1 cellular context compared by ENCODE assay signal in the genomic region with DNA sequence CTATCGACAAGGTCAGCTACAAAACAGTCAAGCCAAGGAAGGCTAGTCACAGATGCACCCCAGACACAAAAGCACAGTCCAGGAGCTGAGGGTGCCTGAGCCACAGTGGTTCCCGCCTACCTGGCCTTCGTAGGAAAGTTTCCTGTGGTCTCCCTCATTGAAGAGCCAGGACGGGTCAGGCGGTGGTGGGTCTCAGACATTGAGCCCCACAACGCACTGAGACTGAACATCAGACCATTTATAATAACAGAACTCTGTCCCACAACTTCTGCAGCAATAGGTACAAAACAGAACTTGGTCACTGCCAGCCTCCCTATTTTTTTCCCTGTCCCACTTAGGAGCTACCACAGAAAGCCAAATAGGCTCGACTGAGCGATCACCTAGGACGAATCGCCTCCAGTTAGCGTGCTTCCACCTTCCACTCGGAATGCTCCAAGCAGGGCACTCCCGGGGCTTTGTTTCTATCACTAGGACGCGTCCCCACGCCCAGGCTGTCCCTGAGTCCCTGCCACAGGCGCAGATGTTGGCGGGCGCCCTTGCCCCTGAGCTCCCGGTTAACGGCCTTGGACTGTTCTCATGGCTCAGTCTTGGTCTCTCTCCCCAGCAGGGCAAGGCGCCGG.
A peak's percentile ranks its signal among the peaks of the same experiment; 100 is the strongest.
TF ChIP-seq lines count a peak whose summit lies in the region.

No MANE protein-coding gene starts in this region.

TF ChIP-seq in HEK293, 187 proteins besides CTCF, POLR2A, EP300 and RAD21 (continued from another document):
- TF ChIP-seq, protein P1, sequence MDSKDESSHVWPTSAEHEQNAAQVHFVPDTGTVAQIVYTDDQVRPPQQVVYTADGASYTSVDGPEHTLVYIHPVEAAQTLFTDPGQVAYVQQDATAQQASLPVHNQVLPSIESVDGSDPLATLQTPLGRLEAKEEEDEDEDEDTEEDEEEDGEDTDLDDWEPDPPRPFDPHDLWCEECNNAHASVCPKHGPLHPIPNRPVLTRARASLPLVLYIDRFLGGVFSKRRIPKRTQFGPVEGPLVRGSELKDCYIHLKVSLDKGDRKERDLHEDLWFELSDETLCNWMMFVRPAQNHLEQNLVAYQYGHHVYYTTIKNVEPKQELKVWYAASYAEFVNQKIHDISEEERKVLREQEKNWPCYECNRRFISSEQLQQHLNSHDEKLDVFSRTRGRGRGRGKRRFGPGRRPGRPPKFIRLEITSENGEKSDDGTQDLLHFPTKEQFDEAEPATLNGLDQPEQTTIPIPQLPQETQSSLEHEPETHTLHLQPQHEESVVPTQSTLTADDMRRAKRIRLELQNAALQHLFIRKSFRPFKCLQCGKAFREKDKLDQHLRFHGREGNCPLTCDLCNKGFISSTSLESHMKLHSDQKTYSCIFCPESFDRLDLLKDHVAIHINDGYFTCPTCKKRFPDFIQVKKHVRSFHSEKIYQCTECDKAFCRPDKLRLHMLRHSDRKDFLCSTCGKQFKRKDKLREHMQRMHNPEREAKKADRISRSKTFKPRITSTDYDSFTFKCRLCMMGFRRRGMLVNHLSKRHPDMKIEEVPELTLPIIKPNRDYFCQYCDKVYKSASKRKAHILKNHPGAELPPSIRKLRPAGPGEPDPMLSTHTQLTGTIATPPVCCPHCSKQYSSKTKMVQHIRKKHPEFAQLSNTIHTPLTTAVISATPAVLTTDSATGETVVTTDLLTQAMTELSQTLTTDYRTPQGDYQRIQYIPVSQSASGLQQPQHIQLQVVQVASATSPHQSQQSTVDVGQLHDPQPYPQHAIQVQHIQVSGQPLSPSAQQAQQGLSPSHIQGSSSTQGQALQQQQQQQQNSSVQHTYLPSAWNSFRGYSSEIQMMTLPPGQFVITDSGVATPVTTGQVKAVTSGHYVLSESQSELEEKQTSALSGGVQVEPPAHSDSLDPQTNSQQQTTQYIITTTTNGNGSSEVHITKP (tag by site-specific recombination; IDR thresholded peaks at IDR 0.05) = peak; percentile 65; the same call in 1 of the 2 replicates
